18 cellular contexts compared by ENCODE assay signal in genomic region chr2:135590594-135591290, GRCh38. TPM values are rescaled to one million over a fixed set of nuclear protein-coding genes. Genes with fewer than 3 reads are reported as not detected.
DNase-seq lines count a peak whose midpoint lies in the region; ATAC-seq, FAIRE-seq and TF ChIP-seq lines count a peak whose summit lies in the region.
"Had no signal": no experiment of that assay in that cellular context is flagged by ENCODE, and none has a peak within 500 bp of the region (broad histone marks: within the 10 kb centered on the region; RNA-seq: fewer than 3 reads in every experiment).

No MANE protein-coding gene starts in this region.

- H3K79me2 ChIP-seq in DND-41 (ENCODE audit: insufficient read depth, low read length), result peaks cover 40% of the 10 kb centered on the region; the same call in 1 of the 2 replicates

- peak overlapping the region; percentile 38 for H3K4me2 ChIP-seq in DND-41 (ENCODE audit: insufficient read depth, low read length)

- peaks cover 35% of the 10 kb centered on the region for H3K4me1 ChIP-seq in DND-41 (ENCODE audit: insufficient read depth, low read length)
- H3K4me1 ChIP-seq in small intestine (ENCODE audit: control insufficient read depth in 2 of 2, insufficient read depth in 1 of 2, low read depth in 1 of 2, low read length in 1 of 2), result no peaks in the 10 kb centered on the region
- H3K4me1 ChIP-seq: thyroid gland had no signal

- H4K20me1 ChIP-seq in DND-41 (ENCODE audit: insufficient read depth, low read length), result no peaks in the 10 kb centered on the region

- H3K9me3 Mint-ChIP-seq in endothelial cell (ENCODE audit: unreplicated experiment), result no peaks in the 10 kb centered on the region

- no peak overlapping the region for H3K4me3 Mint-ChIP-seq in endothelial cell (ENCODE audit: unreplicated experiment)
- H3K4me3 Mint-ChIP-seq: endodermal cell had no signal

- TF ChIP-seq CTCF in DND-41 (IDR thresholded peaks at IDR 0.05; ENCODE audit: borderline replicate concordance, extremely low read depth, low read length, poor library complexity, severe bottlenecking) (no peak), VCaP (conservative IDR thresholded peaks at IDR 0.05) (no peak), endothelial cell (IDR thresholded peaks at IDR 0.05; ENCODE audit: unreplicated experiment) (no peak)

- FAIRE-seq in small intestine (lab: Jason Lieb, UNC), result no peak

- peaks cover 11% of the 10 kb centered on the region for H3K4me1 Mint-ChIP-seq in endothelial cell (ENCODE audit: unreplicated experiment)

- 59 to 76% (median 67%) methylated on average over 2 of the region's 2 CpGs for WGBS in small intestine, 3 donors

- ATAC-seq in DND-41 (ENCODE audit: insufficient read depth, low read depth) (peak; percentile 89), GM18868 (IDR thresholded peaks at IDR 0.05; ENCODE audit: unreplicated experiment) (peak; percentile 38)
- ATAC-seq: Right ventricle myocardium inferior had no signal

- H3K27ac ChIP-seq in DND-41 (ENCODE audit: low read length) (peak overlapping the region; percentile 67), VCaP (peak overlapping the region; percentile 67), small intestine (ENCODE audit: low read depth in 1 of 2, low read length in 1 of 2) (no peak overlapping the region)
- H3K27ac ChIP-seq: thyroid gland had no signal

- H2AFZ ChIP-seq in DND-41 (ENCODE audit: low read depth, low read length), result no peak overlapping the region

- H3K36me3 ChIP-seq in DND-41 (ENCODE audit: insufficient read depth, low read length) (peaks cover 6% of the 10 kb centered on the region; the same call in 1 of the 2 replicates), small intestine (ENCODE audit: control insufficient read depth in 2 of 2, insufficient read depth in 2 of 2, low read length in 2 of 2) (no peaks in the 10 kb centered on the region)
- H3K36me3 ChIP-seq: thyroid gland had no signal

- no peak overlapping the region for H3K4me3 ChIP-seq in DND-41 (ENCODE audit: low read depth in 1 of 2, low read length in 2 of 2)
- peak overlapping the region; percentile 14 for H3K4me3 ChIP-seq in Jurkat, Clone E6-1 (ENCODE audit: low read length)
- no peak overlapping the region for H3K4me3 ChIP-seq in small intestine (ENCODE audit: low read depth in 1 of 2, low read length in 2 of 2)
- H3K4me3 ChIP-seq: thyroid gland had no signal

- H3K27me3 ChIP-seq in DND-41 (ENCODE audit: insufficient read depth, low read length, poor library complexity) (no peaks in the 10 kb centered on the region), small intestine (ENCODE audit: control insufficient read depth in 2 of 2, insufficient read depth in 2 of 2, low read length in 2 of 2) (no peaks in the 10 kb centered on the region)
- H3K27me3 ChIP-seq: thyroid gland had no signal

- peak; percentile 33 for DNase-seq in DND-41
- DNase-seq in Jurkat, Clone E6-1 (ENCODE audit: low read depth, low spot score), result peak; percentile 89
- no peak for DNase-seq in small intestine
- DNase-seq in Kasumi-1 (lab: John Stamatoyannopoulos, UW), result no peak
- no peak for DNase-seq in endothelial cell (ENCODE audit: low spot score)
- DNase-seq: activated T-cell treated with anti-CD3 and anti-CD28 coated beads, Interleukin-2, amount 50 U/mL, for 48 hours; anterior cingulate cortex; C1 segment of cervical spinal cord; DMS79; endodermal cell; hypothalamus; NCI-H1930; NCI-H748 treated with DMSO at 0.1 percent for 48 hours; stimulated activated CD4-positive, alpha-beta T cell treated with anti-CD3 and anti-CD28 coated beads, Interleukin-4, amount 100 ng/mL, for 4 hours; thyroid gland had no signal

- H3K27ac Mint-ChIP-seq in endothelial cell (ENCODE audit: unreplicated experiment), result no peak overlapping the region
- H3K27ac Mint-ChIP-seq: endodermal cell had no signal

- 0 out of 2 replicates have a peak overlapping the region, but pooled peaks have one; percentile 18 for H3K9ac ChIP-seq in DND-41 (ENCODE audit: low read depth, low read length)

- H3K9me3 ChIP-seq in DND-41 (ENCODE audit: insufficient read depth, low read length, severe bottlenecking) (peaks cover 9% of the 10 kb centered on the region), small intestine (ENCODE audit: control insufficient read depth, low read depth) (no peaks in the 10 kb centered on the region)
- H3K9me3 ChIP-seq: thyroid gland had no signal

- peaks cover 3% of the 10 kb centered on the region for H3K27me3 Mint-ChIP-seq in endothelial cell (ENCODE audit: unreplicated experiment)

- H3K36me3 Mint-ChIP-seq in endothelial cell (ENCODE audit: low read depth, unreplicated experiment), result peaks cover 13% of the 10 kb centered on the region

RNA-seq across cellular contexts. Expression of gene R3HDM1, which starts 59.5 kb away (rescaled TPM):
- 54.4 TPM for polyA plus RNA-seq in Jurkat, Clone E6-1 (2012; ENCODE audit: insufficient read depth, insufficient read length)
- polyA plus RNA-seq in small intestine, result 10 to 100 TPM in 1 of 3 donors, 1 to 10 TPM in 2; 5.4 to 13.6 (median 6.7) TPM
- total RNA-seq in endothelial cell (ENCODE audit: unreplicated experiment), result 36.1 TPM

RNA-seq across cellular contexts. Expression of gene ZRANB3, which starts 59.7 kb away (rescaled TPM):
- polyA plus RNA-seq in Jurkat, Clone E6-1 (2012; ENCODE audit: insufficient read depth, insufficient read length), result 8.8 TPM
- 1 to 10 TPM in 1 of 3 donors, under 1 TPM in 1, not detected in 1; 0.81 to 3.0 TPM for polyA plus RNA-seq in small intestine
- total RNA-seq in endothelial cell (ENCODE audit: unreplicated experiment), result 9.4 TPM

Comparison
In these comparisons a context has a peak if more than half of its experiments do, and no peak if none do; other contexts are left out.
1. DNase-seq: peak in DND-41 (single experiment) and Jurkat, Clone E6-1 (single experiment); none in small intestine (single experiment), Kasumi-1 (0 of 2) and endothelial cell (single experiment).
2. H3K27ac ChIP-seq: peak in DND-41 (single experiment) and VCaP (single experiment); none in small intestine (0 of 2).